In genomic region chr15:51869074-51869425, GRCh38 we compare ENCODE assay signal across 1 cellular context.
TF ChIP-seq lines count a peak whose summit lies in the region.

No MANE protein-coding gene starts in this region.

TF ChIP-seq in A549, 52 proteins besides CTCF, POLR2A, EP300 and RAD21 (continued from another document):
- TF ChIP-seq HEYL (CRISPR knock-in tag; IDR thresholded peaks at IDR 0.05), result no peak
- TF ChIP-seq CEBPB (IDR thresholded peaks at IDR 0.05), result peak in 1 of 2 experiments; percentile 23; a peak in 1 of 4 replicates
- TF ChIP-seq ZSCAN20 (CRISPR knock-in tag; IDR thresholded peaks at IDR 0.05), result no peak
- no peak for TF ChIP-seq ELK1 (IDR thresholded peaks at IDR 0.05; ENCODE audit: low read depth, low read length)
- TF ChIP-seq HDAC2 (IDR thresholded peaks at IDR 0.05), result no peak
- TF ChIP-seq ZFP36 (IDR thresholded peaks at IDR 0.05; ENCODE audit: borderline replicate concordance, partially characterized antibody), result no peak
- no peak for TF ChIP-seq FOSB (CRISPR knock-in tag; IDR thresholded peaks at IDR 0.05)
- peak; percentile 74 for TF ChIP-seq JUNB (IDR thresholded peaks at IDR 0.05)
- TF ChIP-seq PHF8 (IDR thresholded peaks at IDR 0.05; ENCODE audit: borderline replicate concordance, low read depth), result no peak
- no peak for TF ChIP-seq ZC3H11A (IDR thresholded peaks at IDR 0.05)
- TF ChIP-seq REST (IDR thresholded peaks at IDR 0.05), result no peak
- TF ChIP-seq FOXS1 (CRISPR knock-in tag; IDR thresholded peaks at IDR 0.05), result peak; percentile 54; the same call in 1 of the 2 replicates
- no peak; the same call in 1 of the 2 replicates for TF ChIP-seq HOXA7 (CRISPR knock-in tag; IDR thresholded peaks at IDR 0.05)
- TF ChIP-seq BHLHE40 (IDR thresholded peaks at IDR 0.05; ENCODE audit: low read depth, low read length), result no peak
- no peak for TF ChIP-seq CHD2 (IDR thresholded peaks at IDR 0.05; ENCODE audit: low read length, partially characterized antibody)
- peak; percentile 86 for TF ChIP-seq NFE2L2 (conservative IDR thresholded peaks at IDR 0.05; ENCODE audit: low read length)
- TF ChIP-seq BCL3 (IDR thresholded peaks at IDR 0.05), result peak; percentile 56; the same call in 1 of the 3 replicates
- TF ChIP-seq MAFK (IDR thresholded peaks at IDR 0.05; ENCODE audit: partially characterized antibody), result peak; percentile 80
- TF ChIP-seq EHF (CRISPR knock-in tag; IDR thresholded peaks at IDR 0.05), result no peak
- TF ChIP-seq RARB (CRISPR knock-in tag; IDR thresholded peaks at IDR 0.05), result no peak
- TF ChIP-seq E2F6 (IDR thresholded peaks at IDR 0.05; ENCODE audit: borderline replicate concordance, low read depth), result no peak
- TF ChIP-seq ZNF302 (CRISPR knock-in tag; IDR thresholded peaks at IDR 0.05), result no peak
- peak; percentile 79 to 93 for TF ChIP-seq JUN (IDR thresholded peaks at IDR 0.05)
- no peak for TF ChIP-seq CHD4 (IDR thresholded peaks at IDR 0.05; ENCODE audit: borderline replicate concordance)
- TF ChIP-seq HOXB13 (CRISPR knock-in tag; IDR thresholded peaks at IDR 0.05; ENCODE audit: low read depth), result 0 out of 2 replicates have a peak, but pooled peaks have one; percentile 25
- TF ChIP-seq CBX8 (IDR thresholded peaks at IDR 0.05), result no peak
- no peak for TF ChIP-seq RFX5 (IDR thresholded peaks at IDR 0.05)
- peak; percentile 73 for TF ChIP-seq GATA3 (IDR thresholded peaks at IDR 0.05; ENCODE audit: borderline replicate concordance)
- no peak for TF ChIP-seq USF2 (IDR thresholded peaks at IDR 0.05)
- no peak for TF ChIP-seq TFCP2L1 (CRISPR knock-in tag; IDR thresholded peaks at IDR 0.05)
- no peak for TF ChIP-seq ATOH8 (CRISPR knock-in tag; IDR thresholded peaks at IDR 0.05; ENCODE audit: low read depth)
- no peak for TF ChIP-seq EHMT2 (IDR thresholded peaks at IDR 0.05; ENCODE audit: low read depth)
- TF ChIP-seq TP53 (CRISPR knock-in tag; IDR thresholded peaks at IDR 0.05), result no peak
- no peak for TF ChIP-seq NR3C1 (IDR thresholded peaks at IDR 0.05)
TF ChIP-seq in A549: peak in this region for 13.
